15 cellular contexts compared by ENCODE assay signal in the genomic region with DNA sequence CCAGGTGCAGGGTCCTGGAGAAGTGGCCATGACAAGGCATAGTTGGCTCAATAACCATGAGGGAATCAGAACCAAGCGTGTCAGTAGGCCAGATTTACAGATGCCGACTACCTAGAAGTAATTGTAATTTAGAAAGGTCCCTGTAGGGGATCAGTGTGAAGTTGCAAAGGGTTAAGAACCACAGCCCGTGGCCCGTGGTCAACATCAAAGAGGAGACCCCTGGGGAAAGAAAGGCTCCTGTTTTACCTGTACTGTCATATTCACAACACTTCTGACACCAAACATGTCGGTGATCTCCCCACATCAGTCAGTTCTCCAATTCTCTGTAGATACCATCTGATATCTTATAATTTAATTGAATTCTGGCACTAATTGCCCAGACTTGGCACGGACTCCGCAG. TPM values are rescaled to one million over a fixed set of nuclear protein-coding genes. Genes with fewer than 3 reads are reported as not detected.
DNase-seq lines count a peak whose midpoint lies in the region; ATAC-seq, FAIRE-seq and TF ChIP-seq lines count a peak whose summit lies in the region.
"Had no signal": no experiment of that assay in that cellular context is flagged by ENCODE, and none has a peak within 500 bp of the region (broad histone marks: within the 10 kb centered on the region; RNA-seq: fewer than 3 reads in every experiment).

No MANE protein-coding gene starts in this region.

- H3K27me3 ChIP-seq in Peyer's patch, result no peaks in the 10 kb centered on the region
- H3K27me3 ChIP-seq in uterus, result no peaks in the 10 kb centered on the region
- H3K27me3 ChIP-seq: cardiac muscle cell, heart left ventricle, SJCRH30 had no signal

- no peak for ATAC-seq in central memory CD8-positive, alpha-beta T cell (replicated peaks; ENCODE audit: extremely low read depth, poor library complexity, severe bottlenecking)
- no peak for ATAC-seq in HG02885 (IDR thresholded peaks at IDR 0.05; ENCODE audit: poor library complexity, unreplicated experiment)
- no peak for ATAC-seq in esophagus mucosa
- ATAC-seq: heart left ventricle had no signal

- TF ChIP-seq POLR2A in Peyer's patch (IDR thresholded peaks at IDR 0.05), result no peak
- TF ChIP-seq POLR2A in uterus (IDR thresholded peaks at IDR 0.05), result no peak

- TF ChIP-seq CTCF in Peyer's patch (IDR thresholded peaks at IDR 0.05) (no peak), uterus (IDR thresholded peaks at IDR 0.05) (no peak)

- CTCF ChIA-PET in activated naive CD4-positive, alpha-beta T cell treated with anti-CD3 and anti-CD28 coated beads, Interleukin-2, amount 10 ng/mL, durations not matched to agents 7 days and 5 days (lab: Charles Lee), result interaction anchor here (0.8 to 0.9 kb wide), 3 partner anchors 9 to 25 kb away, joined by 3 read pairs; no protein-coding TSS in a partner anchor

- H3K36me3 Mint-ChIP-seq in activated naive CD4-positive, alpha-beta T cell treated with anti-CD3 and anti-CD28 coated beads, Interleukin-2, amount 10 ng/mL, durations not matched to agents 7 days and 5 days, result peaks cover 82% of the 10 kb centered on the region
- peaks cover 58% of the 10 kb centered on the region for H3K36me3 Mint-ChIP-seq in central memory CD8-positive, alpha-beta T cell (ENCODE audit: insufficient read depth)

- no peaks in the 10 kb centered on the region for H3K27me3 Mint-ChIP-seq in activated naive CD4-positive, alpha-beta T cell treated with anti-CD3 and anti-CD28 coated beads, Interleukin-2, amount 10 ng/mL, durations not matched to agents 7 days and 5 days
- H3K27me3 Mint-ChIP-seq in central memory CD8-positive, alpha-beta T cell, result no peaks in the 10 kb centered on the region

- no peak overlapping the region for H3K4me3 Mint-ChIP-seq in activated naive CD4-positive, alpha-beta T cell treated with anti-CD3 and anti-CD28 coated beads, Interleukin-2, amount 10 ng/mL, durations not matched to agents 7 days and 5 days
- no peak overlapping the region for H3K4me3 Mint-ChIP-seq in central memory CD8-positive, alpha-beta T cell

- H3K27ac ChIP-seq in Peyer's patch (peak overlapping the region in 3 of 4 donors; percentile 10 to 82 (median 79)), uterus (no peak overlapping the region)
- H3K27ac ChIP-seq: cardiac muscle cell, SJCRH30 had no signal

- H3K4me1 ChIP-seq in Peyer's patch (peaks cover 0 to 18% (median 5%) of the 10 kb centered on the region in 4 donors), uterus (peaks cover 0 to under 1% of the 10 kb centered on the region in 2 donors)
- H3K4me1 ChIP-seq: SJCRH30 had no signal

- no peak for DNase-seq in activated naive CD4-positive, alpha-beta T cell treated with anti-CD3 and anti-CD28 coated beads, Interleukin-2, amount 10 ng/mL, durations not matched to agents 7 days and 5 days
- no peak for DNase-seq in activated naive CD4-positive, alpha-beta T cell treated with anti-CD3 and anti-CD28 coated beads, Interleukin-2, amount 50 U/mL, for 16 hours
- DNase-seq in Peyer's patch (no peak), uterus (no peak), RCC 7860 (ENCODE audit: low spot score) (no peak)
- no peak for DNase-seq in central memory CD8-positive, alpha-beta T cell (ENCODE audit: low spot score in 2 of 2)
- DNase-seq: heart left ventricle; NCI-H1694; OCI-M1; SJCRH30; stimulated activated CD4-positive, alpha-beta T cell treated with anti-CD3 and anti-CD28 coated beads, Interleukin-12 subunit alpha, Interleukin-12 subunit beta, amount 100 ng/mL, for 4 hours had no signal

- H3K36me3 ChIP-seq in Peyer's patch (peaks cover 0 to 78% (median 0%) of the 10 kb centered on the region in 3 donors), uterus (no peaks in the 10 kb centered on the region)
- H3K36me3 ChIP-seq: cardiac muscle cell, SJCRH30 had no signal

- peak overlapping the region; percentile 93 for H3K27ac Mint-ChIP-seq in activated naive CD4-positive, alpha-beta T cell treated with anti-CD3 and anti-CD28 coated beads, Interleukin-2, amount 10 ng/mL, durations not matched to agents 7 days and 5 days
- H3K27ac Mint-ChIP-seq in central memory CD8-positive, alpha-beta T cell (ENCODE audit: low read depth), result peak overlapping the region; percentile 94

- no peaks in the 10 kb centered on the region for H3K9me3 ChIP-seq in Peyer's patch
- H3K9me3 ChIP-seq in uterus, result no peaks in the 10 kb centered on the region
- H3K9me3 ChIP-seq: heart left ventricle, SJCRH30 had no signal

- peaks cover 64% of the 10 kb centered on the region for H3K4me1 Mint-ChIP-seq in activated naive CD4-positive, alpha-beta T cell treated with anti-CD3 and anti-CD28 coated beads, Interleukin-2, amount 10 ng/mL, durations not matched to agents 7 days and 5 days
- peaks cover 68% of the 10 kb centered on the region for H3K4me1 Mint-ChIP-seq in central memory CD8-positive, alpha-beta T cell

- H3K9me3 Mint-ChIP-seq in activated naive CD4-positive, alpha-beta T cell treated with anti-CD3 and anti-CD28 coated beads, Interleukin-2, amount 10 ng/mL, durations not matched to agents 7 days and 5 days, result no peaks in the 10 kb centered on the region
- no peaks in the 10 kb centered on the region for H3K9me3 Mint-ChIP-seq in central memory CD8-positive, alpha-beta T cell

- intact Hi-C loops in uterus (cut with DNase I; ENCODE audit: low total_unique reads), result no loop called here

- H3K4me3 ChIP-seq in Peyer's patch, result no peak overlapping the region
- H3K4me3 ChIP-seq in uterus, result no peak overlapping the region
- H3K4me3 ChIP-seq: cardiac muscle cell, heart left ventricle, SJCRH30 had no signal

- no peak for FAIRE-seq in RCC 7860 (lab: Jason Lieb, UNC)
- FAIRE-seq: D721Med had no signal

RNA-seq across cellular contexts. Expression of gene SP100, which starts 31.0 kb away (rescaled TPM):
- total RNA-seq in Peyer's patch (100 to 1,000 TPM; 106 to 498 (median 127) TPM), uterus (100 to 1,000 TPM in 3 of 4 donors, 10 to 100 TPM in 1; 65.9 to 197 (median 123) TPM), esophagus mucosa (38.5 TPM)
- total RNA-seq: cardiac muscle cell had no signal

Comparison
In these comparisons a context has a peak if more than half of its experiments do, and no peak if none do; other contexts are left out.
1. H3K27ac ChIP-seq: peak in Peyer's patch (3 of 4); none in uterus (0 of 2).